Comparison of ENCODE assay signal across 18 cellular contexts in genomic region chr20:64225828-64226598, GRCh38. TPM values are rescaled to one million over a fixed set of nuclear protein-coding genes. Genes with fewer than 3 reads are reported as not detected.
DNase-seq lines count a peak whose midpoint lies in the region; ATAC-seq and TF ChIP-seq lines count a peak whose summit lies in the region.
"Had no signal": no experiment of that assay in that cellular context is flagged by ENCODE, and none has a peak within 500 bp of the region (broad histone marks: within the 10 kb centered on the region; RNA-seq: fewer than 3 reads in every experiment).

No MANE protein-coding gene starts in this region.

- no peak overlapping the region for H3K4me3 ChIP-seq in right cardiac atrium (ENCODE audit: low read length)
- no peak overlapping the region for H3K4me3 ChIP-seq in right atrium auricular region
- no peak overlapping the region for H3K4me3 ChIP-seq in HEK293 (ENCODE audit: low read depth, low read length)
- H3K4me3 ChIP-seq: GM23248, SJCRH30 had no signal

- no peaks in the 10 kb centered on the region for H3K9me3 ChIP-seq in right cardiac atrium (ENCODE audit: control insufficient read depth, low read length)
- H3K9me3 ChIP-seq in right atrium auricular region = no peaks in the 10 kb centered on the region
- H3K9me3 ChIP-seq in HEK293 (ENCODE audit: control insufficient read depth, insufficient read depth, low read depth, low read length) = no peaks in the 10 kb centered on the region
- H3K9me3 ChIP-seq: SJCRH30 had no signal

- no peaks in the 10 kb centered on the region for H3K27me3 ChIP-seq in right cardiac atrium (ENCODE audit: control insufficient read depth, insufficient read depth)
- H3K27me3 ChIP-seq in right atrium auricular region = no peaks in the 10 kb centered on the region

- H3K4me3 Mint-ChIP-seq in central memory CD8-positive, alpha-beta T cell = no peak overlapping the region
- H3K4me3 Mint-ChIP-seq in stimulated activated effector memory CD8-positive, alpha-beta T cell treated with anti-CD3 and anti-CD28 coated beads, Interleukin-12 subunit alpha, Interleukin-12 subunit beta, amount 100 ng/mL, for 72 hours = no peak overlapping the region
- H3K4me3 Mint-ChIP-seq: CD4-positive, CD25-positive, alpha-beta regulatory T cell had no signal

- H3K27me3 Mint-ChIP-seq in central memory CD8-positive, alpha-beta T cell = peaks cover 45% of the 10 kb centered on the region
- H3K27me3 Mint-ChIP-seq: CD4-positive, CD25-positive, alpha-beta regulatory T cell had no signal

- DNase-seq in right cardiac atrium (peak in 2 of 3 donors; percentile 4 to 28), right atrium auricular region (ENCODE audit: low spot score) (no peak), superior temporal gyrus (ENCODE audit: extremely low spot score) (no peak), NCI-H1436 treated with DMSO at 0.1 percent for 48 hours (lab: John Stamatoyannopoulos, UW) (no peak)
- no peak for DNase-seq in central memory CD8-positive, alpha-beta T cell (ENCODE audit: low spot score in 2 of 2)
- no peak for DNase-seq in stimulated activated effector memory CD8-positive, alpha-beta T cell treated with anti-CD3 and anti-CD28 coated beads, Interleukin-12 subunit alpha, Interleukin-12 subunit beta, amount 100 ng/mL, for 72 hours (ENCODE audit: low spot score in 2 of 2)
- DNase-seq: AML-193; CD4-positive, CD25-positive, alpha-beta regulatory T cell; GM23248; HCEC 1CT; MV-4-11; NCI-H1417 treated with DMSO at 0.1 percent for 48 hours; NCI-H2081; NCI-H748 treated with DMSO at 0.1 percent for 48 hours; RPMI8226; SJCRH30 had no signal

- intact Hi-C loops in right cardiac atrium (cut with DNase I) = no loop called here

- TF ChIP-seq CTCF in right atrium auricular region (IDR thresholded peaks at IDR 0.05) = no peak
- TF ChIP-seq CTCF in HEK293 (tag by site-specific recombination; IDR thresholded peaks at IDR 0.05) = no peak

- no peaks in the 10 kb centered on the region for H3K36me3 ChIP-seq in right atrium auricular region
- no peaks in the 10 kb centered on the region for H3K36me3 ChIP-seq in HEK293 (ENCODE audit: control insufficient read depth in 2 of 2, insufficient read depth in 1 of 2, low read length in 2 of 2)
- H3K36me3 ChIP-seq: SJCRH30 had no signal

- CTCF ChIA-PET in HEK293 (lab: Yijun Ruan, JAX) = interaction anchor here (0.6 kb wide), 1 partner anchor 75 kb away, joined by 4 read pairs; no protein-coding TSS in a partner anchor

- H3K27ac ChIP-seq in right cardiac atrium (ENCODE audit: low read length) (no peak overlapping the region), right atrium auricular region (no peak overlapping the region), HEK293 (ENCODE audit: extremely low read depth, low read depth, low read length) (no peak overlapping the region)
- H3K27ac ChIP-seq: GM23248, HL-60 had no signal

- POLR2A ChIA-PET in HEK293 (lab: Yijun Ruan, JAX) = no interaction called here

- H3K4me1 ChIP-seq in right cardiac atrium (ENCODE audit: control insufficient read depth, insufficient read depth, low read length) = peaks cover 8% of the 10 kb centered on the region
- peaks cover 0 to 40% of the 10 kb centered on the region in 2 donors for H3K4me1 ChIP-seq in right atrium auricular region
- H3K4me1 ChIP-seq in HEK293 (ENCODE audit: control insufficient read depth, insufficient read depth, low read length) = no peaks in the 10 kb centered on the region

- no peaks in the 10 kb centered on the region for H3K36me3 Mint-ChIP-seq in central memory CD8-positive, alpha-beta T cell (ENCODE audit: insufficient read depth)
- H3K36me3 Mint-ChIP-seq in stimulated activated effector memory CD8-positive, alpha-beta T cell treated with anti-CD3 and anti-CD28 coated beads, Interleukin-12 subunit alpha, Interleukin-12 subunit beta, amount 100 ng/mL, for 72 hours = no peaks in the 10 kb centered on the region
- H3K36me3 Mint-ChIP-seq: CD4-positive, CD25-positive, alpha-beta regulatory T cell had no signal

- ATAC-seq in right cardiac atrium = no peak
- no peak for ATAC-seq in central memory CD8-positive, alpha-beta T cell (replicated peaks; ENCODE audit: extremely low read depth, poor library complexity, severe bottlenecking)
- ATAC-seq in stimulated activated effector memory CD8-positive, alpha-beta T cell treated with anti-CD3 and anti-CD28 coated beads, Interleukin-12 subunit alpha, Interleukin-12 subunit beta, amount 100 ng/mL, for 72 hours = no peak

- peak overlapping the region; percentile 75 for H3K27ac Mint-ChIP-seq in central memory CD8-positive, alpha-beta T cell (ENCODE audit: low read depth)
- peak overlapping the region; percentile 37 for H3K27ac Mint-ChIP-seq in stimulated activated effector memory CD8-positive, alpha-beta T cell treated with anti-CD3 and anti-CD28 coated beads, Interleukin-12 subunit alpha, Interleukin-12 subunit beta, amount 100 ng/mL, for 72 hours

- 89% methylated on average over 14 of the region's 14 CpGs for WGBS in right cardiac atrium

- no peaks in the 10 kb centered on the region for H3K9me3 Mint-ChIP-seq in central memory CD8-positive, alpha-beta T cell
- no peaks in the 10 kb centered on the region for H3K9me3 Mint-ChIP-seq in stimulated activated effector memory CD8-positive, alpha-beta T cell treated with anti-CD3 and anti-CD28 coated beads, Interleukin-12 subunit alpha, Interleukin-12 subunit beta, amount 100 ng/mL, for 72 hours
- H3K9me3 Mint-ChIP-seq: CD4-positive, CD25-positive, alpha-beta regulatory T cell had no signal

- peaks cover 31% of the 10 kb centered on the region for H3K4me1 Mint-ChIP-seq in central memory CD8-positive, alpha-beta T cell
- H3K4me1 Mint-ChIP-seq in stimulated activated effector memory CD8-positive, alpha-beta T cell treated with anti-CD3 and anti-CD28 coated beads, Interleukin-12 subunit alpha, Interleukin-12 subunit beta, amount 100 ng/mL, for 72 hours = peaks cover 32% of the 10 kb centered on the region

TF ChIP-seq in HEK293, 187 proteins besides CTCF, POLR2A, EP300 and RAD21:
- no peak for TF ChIP-seq ZNF645 (tag by site-specific recombination; IDR thresholded peaks at IDR 0.05)
- TF ChIP-seq GLIS1 (tag by site-specific recombination; IDR thresholded peaks at IDR 0.05) = 0 out of 2 replicates have a peak, but pooled peaks have one; percentile 17

RNA-seq across cellular contexts. Expression of gene PCMTD2, which starts 29.5 kb away (rescaled TPM):
- total RNA-seq in right cardiac atrium = 100 to 1,000 TPM in 1 of 4 donors, 10 to 100 TPM in 3; 62.2 to 101 (median 85.7) TPM
- polyA plus RNA-seq in right cardiac atrium = 44.1 TPM
- 100 to 1,000 TPM in 1 of 2 donors, 10 to 100 TPM in 1; 83.3 to 180 TPM for total RNA-seq in right atrium auricular region

Comparison
In these comparisons a context has a peak if more than half of its experiments do, and no peak if none do; other contexts are left out.
1. DNase-seq: peak in right cardiac atrium (2 of 3); none in right atrium auricular region (single experiment), central memory CD8-positive, alpha-beta T cell (0 of 2), stimulated activated effector memory CD8-positive, alpha-beta T cell treated with anti-CD3 and anti-CD28 coated beads, Interleukin-12 subunit alpha, Interleukin-12 subunit beta, amount 100 ng/mL, for 72 hours (0 of 2), superior temporal gyrus (single experiment) and NCI-H1436 treated with DMSO at 0.1 percent for 48 hours (single experiment).